Comparison of ENCODE assay signal across 9 cellular contexts in the genomic region with DNA sequence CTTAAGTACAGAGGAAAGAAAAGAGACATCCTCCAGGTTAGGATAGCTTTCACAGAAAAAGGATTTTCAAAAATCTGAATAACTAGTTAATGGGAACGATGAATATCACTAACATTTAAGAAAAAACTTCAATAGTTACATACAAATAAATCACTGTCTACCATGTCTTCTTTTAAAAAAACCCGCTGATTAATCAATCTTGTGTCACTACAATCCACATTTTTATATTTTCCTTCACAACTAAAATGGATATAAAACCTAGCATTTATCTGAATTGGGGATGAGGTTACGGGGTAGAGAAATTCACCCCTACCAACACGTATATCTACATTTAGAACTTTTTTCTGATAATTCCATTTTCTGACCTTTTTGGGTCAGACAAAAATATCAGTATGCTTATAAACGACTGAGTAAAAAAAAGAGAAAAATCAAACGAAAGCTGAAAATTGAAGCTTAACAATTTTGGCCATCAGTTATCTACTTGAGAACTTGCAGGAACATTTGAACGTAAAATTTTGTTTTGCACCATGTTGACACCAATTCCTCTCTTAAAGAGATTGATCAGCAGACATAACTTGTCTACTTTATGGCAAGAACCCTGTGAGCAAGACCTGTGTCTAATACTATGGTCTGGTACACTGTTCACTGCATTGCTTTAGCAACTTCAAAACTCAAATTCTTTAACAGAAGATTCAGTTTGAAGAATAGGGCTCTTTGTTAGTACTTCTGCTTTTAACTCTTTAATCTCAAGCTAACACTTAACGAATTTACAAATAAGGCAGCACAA.
DNase-seq lines count a peak whose midpoint lies in the region; ATAC-seq and TF ChIP-seq lines count a peak whose summit lies in the region.
"Had no signal": no experiment of that assay in that cellular context is flagged by ENCODE, and none has a peak within 500 bp of the region (broad histone marks: within the 10 kb centered on the region; RNA-seq: fewer than 3 reads in every experiment).

No MANE protein-coding gene starts in this region.

- TF ChIP-seq CTCF in GM12864 (IDR thresholded peaks at IDR 0.05; ENCODE audit: low read depth, low read length, missing control alignments), result no peak

- peaks cover 54% of the 10 kb centered on the region for H3K4me1 ChIP-seq in endocrine pancreas (ENCODE audit: control insufficient read depth, insufficient read depth, low read length)
- H3K4me1 ChIP-seq: HAP-1 had no signal

- no peaks in the 10 kb centered on the region for H3K9me3 ChIP-seq in endocrine pancreas (ENCODE audit: control insufficient read depth, low read length)
- H3K9me3 ChIP-seq: HAP-1 had no signal

- no peaks in the 10 kb centered on the region for H3K36me3 ChIP-seq in endocrine pancreas (ENCODE audit: control insufficient read depth, insufficient read depth, low read length)
- H3K36me3 ChIP-seq: HAP-1 had no signal

- peak overlapping the region; percentile 97 for H3K4me3 ChIP-seq in GM12864 (ENCODE audit: low read depth, low read length)
- H3K4me3 ChIP-seq in endocrine pancreas (ENCODE audit: control insufficient read depth, insufficient read depth, low read length), result peak overlapping the region; percentile 97
- H3K4me3 ChIP-seq: HAP-1 had no signal

- H3K27me3 ChIP-seq in endocrine pancreas (ENCODE audit: control insufficient read depth, insufficient read depth, low read length), result no peaks in the 10 kb centered on the region

- DNase-seq in GM12864 (ENCODE audit: low read depth), result no peak
- DNase-seq in NCI-H69 (lab: John Stamatoyannopoulos, UW), result peak; percentile 13
- peak; percentile 19 for DNase-seq in putamen (ENCODE audit: low spot score)
- no peak for DNase-seq in NCI-H524 (lab: John Stamatoyannopoulos, UW)
- no peak for DNase-seq in ecto neural progenitor cell (ENCODE audit: low spot score)

- no peak for ATAC-seq in GM18909 (IDR thresholded peaks at IDR 0.05; ENCODE audit: poor library complexity, unreplicated experiment)
- no peak for ATAC-seq in HG02852 (IDR thresholded peaks at IDR 0.05; ENCODE audit: unreplicated experiment)

- no peak overlapping the region for H3K9ac ChIP-seq in endocrine pancreas (ENCODE audit: control insufficient read depth, insufficient read depth, low read length)

Comparison
In these comparisons a context has a peak if more than half of its experiments do, and no peak if none do; other contexts are left out.
1. DNase-seq: peak in NCI-H69 (single experiment) and putamen (single experiment); none in GM12864 (single experiment), NCI-H524 (0 of 2) and ecto neural progenitor cell (single experiment).